ENCODE assay signal across 19 cellular contexts in genomic region chr19:13127051-13127450, GRCh38.
"Had no signal": no experiment of that assay in that cellular context is flagged by ENCODE, and none has a peak within 500 bp of the region (broad histone marks: within the 10 kb centered on the region; RNA-seq: fewer than 3 reads in every experiment).

No MANE protein-coding gene starts in this region.

- H3K36me3 ChIP-seq: breast epithelium, vagina had no signal

- DNase-seq: activated CD4-positive, alpha-beta T cell treated with anti-CD3 and anti-CD28 coated beads, Interleukin-2, amount 10 ng/mL, durations not matched to agents 7 days and 5 days; activated CD4-positive, CD25-positive, alpha-beta regulatory T cell treated with anti-CD3 and anti-CD28 coated beads, Interleukin-2, amount 50 U/mL, for 72 hours; activated CD8-positive, alpha-beta T cell treated with anti-CD3 and anti-CD28 coated beads, Interleukin-2, amount 10 ng/mL, durations not matched to agents 7 days and 5 days; aorta; heart right ventricle; naive B cell; occipital lobe; posterior cingulate gyrus; sigmoid colon; stimulated activated CD4-positive, alpha-beta T cell treated with anti-CD3 and anti-CD28 coated beads, Interleukin-15, amount 100 ng/mL, for 24 hours; stimulated activated naive B cell treated with anti-CD40 and anti-IgM and Interleukin-4, amounts not matched to agents 10 μg/mL and 1 μg/mL and 100 μg/mL, for 72 hours; testis had no signal

- H3K9me3 ChIP-seq: breast epithelium, esophagus muscularis mucosa, heart right ventricle, sigmoid colon, testis, vagina had no signal

- H3K27me3 ChIP-seq: breast epithelium, esophagus muscularis mucosa, heart right ventricle, sigmoid colon, testis, vagina had no signal

- H3K27ac ChIP-seq: breast epithelium, coronary artery, esophagus muscularis mucosa, heart right ventricle, sigmoid colon, testis, vagina, VCaP had no signal

- H3K4me1 ChIP-seq: breast epithelium, sigmoid colon, testis had no signal

- H3K4me3 ChIP-seq: breast epithelium, coronary artery, esophagus muscularis mucosa, heart right ventricle, lung, sigmoid colon, smooth muscle cell, testis, vagina had no signal
